22 cellular contexts compared by ENCODE assay signal in the genomic region with DNA sequence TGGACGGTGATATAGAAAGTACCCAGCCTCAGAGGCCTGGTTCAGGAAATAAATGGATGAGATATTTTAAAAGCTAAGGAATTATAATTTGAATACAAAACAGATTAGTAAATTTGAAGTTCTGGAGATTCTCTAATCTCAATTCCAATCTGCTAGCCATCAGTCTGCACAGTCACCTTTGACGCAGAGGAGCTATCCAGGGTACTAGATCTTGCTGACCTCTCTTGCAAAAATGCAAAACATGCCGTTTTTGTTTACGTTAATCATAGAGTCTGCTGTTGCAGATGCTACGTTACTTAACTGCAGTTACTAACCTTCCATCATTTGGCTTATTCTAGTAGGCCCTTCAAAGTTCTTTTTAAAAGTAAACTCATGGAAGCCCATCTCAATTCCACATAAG. TPM values are rescaled to one million over a fixed set of nuclear protein-coding genes. Genes with fewer than 3 reads are reported as not detected.
DNase-seq lines count a peak whose midpoint lies in the region; ATAC-seq, FAIRE-seq and TF ChIP-seq lines count a peak whose summit lies in the region.
"Had no signal": no experiment of that assay in that cellular context is flagged by ENCODE, and none has a peak within 500 bp of the region (broad histone marks: within the 10 kb centered on the region; RNA-seq: fewer than 3 reads in every experiment).

No MANE protein-coding gene starts in this region.

- no peak overlapping the region for H3K4me2 ChIP-seq in keratinocyte (ENCODE audit: control insufficient read depth, extremely low read depth, insufficient read depth, low read depth, low read length)

- H3K27ac ChIP-seq in keratinocyte (ENCODE audit: control insufficient read depth, insufficient read depth, low read length), result no peak overlapping the region
- H3K27ac ChIP-seq: parathyroid adenoma had no signal

- H3K9me3 ChIP-seq in keratinocyte (ENCODE audit: control insufficient read depth, low read depth, low read length), result no peaks in the 10 kb centered on the region
- H3K9me3 ChIP-seq: HAP-1 had no signal

- no peak overlapping the region for H3K9ac ChIP-seq in keratinocyte (ENCODE audit: control insufficient read depth, extremely low read depth, insufficient read depth, low read length)
- H3K9ac ChIP-seq: parathyroid adenoma had no signal

- H2AFZ ChIP-seq in keratinocyte (ENCODE audit: control insufficient read depth, low read length), result no peak overlapping the region
- H2AFZ ChIP-seq: parathyroid adenoma had no signal

- no peaks in the 10 kb centered on the region for H3K4me1 ChIP-seq in keratinocyte (ENCODE audit: control insufficient read depth, extremely low read depth, insufficient read depth, low read length)
- H3K4me1 ChIP-seq: parathyroid adenoma had no signal

- no peak for TF ChIP-seq CTCF in keratinocyte (optimal IDR thresholded peaks at IDR 0.05 in 1 of 3, IDR thresholded peaks at IDR 0.05 in 1 of 3, conservative IDR thresholded peaks at IDR 0.05 in 1 of 3; ENCODE audit: extremely low read depth in 1 of 3, insufficient read depth in 2 of 3, low read length in 3 of 3)

- no peaks in the 10 kb centered on the region for H3K4me1 Mint-ChIP-seq in stimulated activated effector memory CD8-positive, alpha-beta T cell treated with anti-CD3 and anti-CD28 coated beads, Interleukin-12 subunit alpha, Interleukin-12 subunit beta, amount 100 ng/mL, for 72 hours
- peaks cover 12% of the 10 kb centered on the region for H3K4me1 Mint-ChIP-seq in stimulated activated memory B cell treated with anti-CD40 and anti-IgM and Interleukin-4, amounts not matched to agents 10 μg/mL and 1 μg/mL and 100 μg/mL, for 72 hours
- H3K4me1 Mint-ChIP-seq: CD4-positive, alpha-beta memory T cell had no signal

- dilution Hi-C loops in keratinocyte (cut with MboI; ENCODE audit: extremely low pct_ligation_motif_present, low sequenced_read_pairs), result no loop called here

- H3K27me3 ChIP-seq in keratinocyte (ENCODE audit: control insufficient read depth, extremely low read depth, insufficient read depth, low read length), result no peaks in the 10 kb centered on the region

- TF ChIP-seq EP300 in Ishikawa (IDR thresholded peaks at IDR 0.05; ENCODE audit: borderline replicate concordance), result no peak

- H3K27ac Mint-ChIP-seq in stimulated activated effector memory CD8-positive, alpha-beta T cell treated with anti-CD3 and anti-CD28 coated beads, Interleukin-12 subunit alpha, Interleukin-12 subunit beta, amount 100 ng/mL, for 72 hours, result no peak overlapping the region
- no peak overlapping the region for H3K27ac Mint-ChIP-seq in stimulated activated memory B cell treated with anti-CD40 and anti-IgM and Interleukin-4, amounts not matched to agents 10 μg/mL and 1 μg/mL and 100 μg/mL, for 72 hours
- H3K27ac Mint-ChIP-seq: CD4-positive, alpha-beta memory T cell; naive B cell had no signal

- no peak overlapping the region for H3K4me3 ChIP-seq in keratinocyte (ENCODE audit: control insufficient read depth in 2 of 3, extremely low read depth in 1 of 3, insufficient read depth in 2 of 3, low read depth in 1 of 3, low read length in 3 of 3)
- H3K4me3 ChIP-seq: HAP-1, lung had no signal

- H3K9me1 ChIP-seq in keratinocyte (ENCODE audit: control insufficient read depth, extremely low read depth, insufficient read depth, low read length), result no peaks in the 10 kb centered on the region

- H3K4me3 Mint-ChIP-seq in stimulated activated effector memory CD8-positive, alpha-beta T cell treated with anti-CD3 and anti-CD28 coated beads, Interleukin-12 subunit alpha, Interleukin-12 subunit beta, amount 100 ng/mL, for 72 hours, result no peak overlapping the region
- no peak overlapping the region for H3K4me3 Mint-ChIP-seq in stimulated activated memory B cell treated with anti-CD40 and anti-IgM and Interleukin-4, amounts not matched to agents 10 μg/mL and 1 μg/mL and 100 μg/mL, for 72 hours
- H3K4me3 Mint-ChIP-seq: CD4-positive, alpha-beta memory T cell; naive B cell had no signal

- no peak for ATAC-seq in stimulated activated effector memory CD8-positive, alpha-beta T cell treated with anti-CD3 and anti-CD28 coated beads, Interleukin-12 subunit alpha, Interleukin-12 subunit beta, amount 100 ng/mL, for 72 hours
- no peak for ATAC-seq in stimulated activated memory B cell treated with anti-CD40 and anti-IgM and Interleukin-4, amounts not matched to agents 10 μg/mL and 1 μg/mL and 100 μg/mL, for 72 hours
- ATAC-seq: Panc1 had no signal

- H3K36me3 Mint-ChIP-seq in stimulated activated effector memory CD8-positive, alpha-beta T cell treated with anti-CD3 and anti-CD28 coated beads, Interleukin-12 subunit alpha, Interleukin-12 subunit beta, amount 100 ng/mL, for 72 hours, result no peaks in the 10 kb centered on the region
- H3K36me3 Mint-ChIP-seq in stimulated activated memory B cell treated with anti-CD40 and anti-IgM and Interleukin-4, amounts not matched to agents 10 μg/mL and 1 μg/mL and 100 μg/mL, for 72 hours, result no peaks in the 10 kb centered on the region
- H3K36me3 Mint-ChIP-seq: CD4-positive, alpha-beta memory T cell; naive B cell had no signal

- no peaks in the 10 kb centered on the region for H4K20me1 ChIP-seq in keratinocyte (ENCODE audit: control insufficient read depth, extremely low read depth, insufficient read depth, low read length)

- H3K9me3 Mint-ChIP-seq in stimulated activated effector memory CD8-positive, alpha-beta T cell treated with anti-CD3 and anti-CD28 coated beads, Interleukin-12 subunit alpha, Interleukin-12 subunit beta, amount 100 ng/mL, for 72 hours, result no peaks in the 10 kb centered on the region
- H3K9me3 Mint-ChIP-seq in stimulated activated memory B cell treated with anti-CD40 and anti-IgM and Interleukin-4, amounts not matched to agents 10 μg/mL and 1 μg/mL and 100 μg/mL, for 72 hours, result no peaks in the 10 kb centered on the region
- H3K9me3 Mint-ChIP-seq: naive B cell had no signal

- TF ChIP-seq RAD21 in Ishikawa (IDR thresholded peaks at IDR 0.05; ENCODE audit: low read depth), result no peak

- H3K79me2 ChIP-seq in keratinocyte (ENCODE audit: control insufficient read depth, insufficient read depth, low read length), result no peaks in the 10 kb centered on the region
- H3K79me2 ChIP-seq: parathyroid adenoma had no signal

- FAIRE-seq in keratinocyte (lab: Jason Lieb, UNC), result peak; percentile 51
- FAIRE-seq: TTC549 had no signal

- peak; percentile 11 for DNase-seq in COLO829 (ENCODE audit: low spot score)
- DNase-seq in astrocyte of the hippocampus (ENCODE audit: low read depth, low spot score), result peak; percentile 44
- no peak for DNase-seq in keratinocyte (ENCODE audit: low read depth, low spot score)
- DNase-seq in activated CD4-positive, CD25-positive, alpha-beta regulatory T cell treated with anti-CD3 and anti-CD28 coated beads, Interleukin-2, amount 50 U/mL, for 72 hours, result no peak
- no peak for DNase-seq in stimulated activated effector memory CD8-positive, alpha-beta T cell treated with anti-CD3 and anti-CD28 coated beads, Interleukin-12 subunit alpha, Interleukin-12 subunit beta, amount 100 ng/mL, for 72 hours (ENCODE audit: low spot score in 2 of 2)
- no peak for DNase-seq in NCI-H2196 (lab: John Stamatoyannopoulos, UW; ENCODE audit: unreplicated experiment)
- DNase-seq: activated CD4-positive, alpha-beta T cell treated with anti-CD3 and anti-CD28 coated beads, Interleukin-2, amount 50 U/mL, for 4 hours; activated naive CD4-positive, alpha-beta T cell treated with Interleukin-2 at 50 U/mL for 16 hours; aorta; CD4-positive, alpha-beta memory T cell; foreskin melanocyte; naive B cell; NCI-H1436 treated with DMSO at 0.1 percent for 48 hours; NCI-H82; stimulated activated CD4-positive, alpha-beta T cell treated with anti-CD3 and anti-CD28 coated beads, Interleukin-2, amount 100 ng/mL, for 24 hours had no signal

- no peaks in the 10 kb centered on the region for H3K27me3 Mint-ChIP-seq in stimulated activated memory B cell treated with anti-CD40 and anti-IgM and Interleukin-4, amounts not matched to agents 10 μg/mL and 1 μg/mL and 100 μg/mL, for 72 hours
- H3K27me3 Mint-ChIP-seq: naive B cell had no signal

- no peaks in the 10 kb centered on the region for H3K36me3 ChIP-seq in keratinocyte (ENCODE audit: control insufficient read depth in 2 of 2, extremely low read depth in 1 of 2, insufficient read depth in 2 of 2, low read length in 2 of 2)
- H3K36me3 ChIP-seq: HAP-1 had no signal

TF ChIP-seq in Ishikawa, 13 proteins besides CTCF, POLR2A, EP300 and RAD21 (continues in another document):
- no peak for TF ChIP-seq TCF12 (IDR thresholded peaks at IDR 0.05; ENCODE audit: low read depth)
- TF ChIP-seq, protein P1, sequence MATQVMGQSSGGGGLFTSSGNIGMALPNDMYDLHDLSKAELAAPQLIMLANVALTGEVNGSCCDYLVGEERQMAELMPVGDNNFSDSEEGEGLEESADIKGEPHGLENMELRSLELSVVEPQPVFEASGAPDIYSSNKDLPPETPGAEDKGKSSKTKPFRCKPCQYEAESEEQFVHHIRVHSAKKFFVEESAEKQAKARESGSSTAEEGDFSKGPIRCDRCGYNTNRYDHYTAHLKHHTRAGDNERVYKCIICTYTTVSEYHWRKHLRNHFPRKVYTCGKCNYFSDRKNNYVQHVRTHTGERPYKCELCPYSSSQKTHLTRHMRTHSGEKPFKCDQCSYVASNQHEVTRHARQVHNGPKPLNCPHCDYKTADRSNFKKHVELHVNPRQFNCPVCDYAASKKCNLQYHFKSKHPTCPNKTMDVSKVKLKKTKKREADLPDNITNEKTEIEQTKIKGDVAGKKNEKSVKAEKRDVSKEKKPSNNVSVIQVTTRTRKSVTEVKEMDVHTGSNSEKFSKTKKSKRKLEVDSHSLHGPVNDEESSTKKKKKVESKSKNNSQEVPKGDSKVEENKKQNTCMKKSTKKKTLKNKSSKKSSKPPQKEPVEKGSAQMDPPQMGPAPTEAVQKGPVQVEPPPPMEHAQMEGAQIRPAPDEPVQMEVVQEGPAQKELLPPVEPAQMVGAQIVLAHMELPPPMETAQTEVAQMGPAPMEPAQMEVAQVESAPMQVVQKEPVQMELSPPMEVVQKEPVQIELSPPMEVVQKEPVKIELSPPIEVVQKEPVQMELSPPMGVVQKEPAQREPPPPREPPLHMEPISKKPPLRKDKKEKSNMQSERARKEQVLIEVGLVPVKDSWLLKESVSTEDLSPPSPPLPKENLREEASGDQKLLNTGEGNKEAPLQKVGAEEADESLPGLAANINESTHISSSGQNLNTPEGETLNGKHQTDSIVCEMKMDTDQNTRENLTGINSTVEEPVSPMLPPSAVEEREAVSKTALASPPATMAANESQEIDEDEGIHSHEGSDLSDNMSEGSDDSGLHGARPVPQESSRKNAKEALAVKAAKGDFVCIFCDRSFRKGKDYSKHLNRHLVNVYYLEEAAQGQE (IDR thresholded peaks at IDR 0.05; ENCODE audit: low read depth), result peak; percentile 91
- TF ChIP-seq CEBPB (IDR thresholded peaks at IDR 0.05), result no peak
- TF ChIP-seq YY1 (IDR thresholded peaks at IDR 0.05; ENCODE audit: low read depth), result no peak

RNA-seq across cellular contexts. Expression of a gene that starts 10.4 kb away (rescaled TPM):
- polyA plus RNA-seq in keratinocyte, result 1.2 to 1.4 TPM (median 1.2 TPM) in 3 replicates
- polyA plus RNA-seq in keratinocyte (2011; ENCODE audit: low read depth), result 1.6 TPM
- 0.70 and 0.84 TPM in 2 replicates for polyA plus RNA-seq in keratinocyte (2011; cell fraction: cytosol; rRNA removed)
- 2.0 and 2.9 TPM in 2 replicates for polyA plus RNA-seq in keratinocyte (2011; cell fraction: nucleus; rRNA removed)
- polyA plus RNA-seq in keratinocyte (2012; ENCODE audit: low replicate concordance), result 0.74 and 1.1 TPM in 2 replicates
- polyA minus RNA-seq in keratinocyte, result 0.33 to 5.1 TPM (median 3.5 TPM) in 3 replicates
- polyA minus RNA-seq in keratinocyte (2011; cell fraction: cytosol; rRNA and poly(A)+ RNA removed), result 3.1 TPM
- 6.2 and 10.9 TPM in 2 replicates for polyA minus RNA-seq in keratinocyte (2011; cell fraction: nucleus; rRNA and poly(A)+ RNA removed)

Comparison
In these comparisons a context has a peak if more than half of its experiments do, and no peak if none do; other contexts are left out.
1. DNase-seq: peak in COLO829 (single experiment) and astrocyte of the hippocampus (single experiment); none in keratinocyte (single experiment), activated CD4-positive, CD25-positive, alpha-beta regulatory T cell treated with anti-CD3 and anti-CD28 coated beads, Interleukin-2, amount 50 U/mL, for 72 hours (single experiment), stimulated activated effector memory CD8-positive, alpha-beta T cell treated with anti-CD3 and anti-CD28 coated beads, Interleukin-12 subunit alpha, Interleukin-12 subunit beta, amount 100 ng/mL, for 72 hours (0 of 2) and NCI-H2196 (single experiment).